ENCODE assay signal across 8 cellular contexts in the genomic region with DNA sequence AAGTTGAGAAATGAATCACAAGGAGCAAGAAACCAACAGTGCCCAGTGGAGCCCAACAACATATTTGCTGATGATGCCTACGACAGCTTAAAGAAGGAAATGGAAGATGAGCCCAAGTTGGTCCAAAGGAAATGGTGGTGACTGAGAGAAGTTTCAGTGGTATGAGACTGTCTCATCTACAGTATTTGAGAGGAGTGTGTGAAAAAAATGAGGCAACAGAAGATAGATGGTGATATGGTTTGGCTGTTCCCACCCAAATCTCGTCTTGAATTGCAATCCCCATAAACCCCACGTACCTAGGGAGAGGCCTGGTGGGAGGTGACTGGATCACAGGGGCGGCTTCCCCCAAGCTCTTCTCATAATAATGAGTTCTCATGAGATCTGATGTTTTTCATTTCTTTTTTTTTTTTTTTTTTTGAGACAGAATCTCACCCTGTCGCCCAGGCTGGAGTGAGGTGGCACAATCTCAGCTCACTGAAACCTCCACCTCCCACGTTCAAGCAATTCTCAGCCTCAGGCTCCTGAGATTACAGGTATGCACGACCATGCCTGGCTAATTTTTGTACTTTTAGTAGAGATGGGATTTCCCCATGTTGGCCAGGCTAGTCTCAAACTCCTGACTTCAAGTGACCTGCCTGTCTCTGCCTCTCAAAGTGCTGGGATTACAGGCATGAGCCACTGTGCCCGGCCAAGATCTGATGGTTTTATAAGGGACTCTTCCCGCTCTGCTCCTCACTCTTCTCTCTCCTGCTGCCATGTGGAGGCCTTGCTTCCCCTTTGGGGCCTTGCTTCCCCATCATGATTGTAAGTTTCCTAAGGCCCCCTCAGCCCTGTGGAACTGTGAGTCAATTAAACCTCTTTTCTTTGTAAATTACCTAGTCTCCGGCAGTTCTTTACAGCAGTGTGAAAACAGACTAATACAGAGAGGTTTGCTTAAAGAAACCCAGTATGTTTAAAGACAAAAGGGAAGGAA. TPM values are rescaled to one million over a fixed set of nuclear protein-coding genes. Genes with fewer than 3 reads are reported as not detected.
DNase-seq lines count a peak whose midpoint lies in the region; ATAC-seq, FAIRE-seq and TF ChIP-seq lines count a peak whose summit lies in the region.

No MANE protein-coding gene starts in this region.

- H3K9me3 ChIP-seq in prostate gland = no peaks in the 10 kb centered on the region

- DNase-seq in GM12892 (ENCODE audit: insufficient read length) (peak; percentile 17), head of caudate nucleus (peak in 31 of 42 donors; percentile 11 to 77 (median 28)), NCI-H146 treated with DMSO at 0.1 percent for 48 hours (lab: John Stamatoyannopoulos, UW; ENCODE audit: unreplicated experiment) (no peak), GM19238 (ENCODE audit: insufficient read length, low spot score) (no peak), NOMO-1 treated with DMSO at 0.1 percent for 48 hours (lab: John Stamatoyannopoulos, UW; ENCODE audit: unreplicated experiment) (no peak), prostate gland (ENCODE audit: low spot score) (no peak)

- no peak overlapping the region for H3K4me3 ChIP-seq in prostate gland

- intact Hi-C loops in head of caudate nucleus (cut with DNase I) = no loop called here
- intact Hi-C loops in prostate gland (cut with DNase I) = no loop called here

- H3K4me1 ChIP-seq in prostate gland (replicated peaks) = no peaks in the 10 kb centered on the region

- 87% methylated on average over 10 of the region's 10 CpGs for WGBS in prostate gland

- no peaks in the 10 kb centered on the region for H3K36me3 ChIP-seq in prostate gland

- no peaks in the 10 kb centered on the region for H3K27me3 ChIP-seq in prostate gland (replicated peaks; ENCODE audit: insufficient read depth)

- TF ChIP-seq CTCF in prostate gland (IDR thresholded peaks at IDR 0.05) = no peak

- TF ChIP-seq POLR2A in GM12892 (IDR thresholded peaks at IDR 0.05; ENCODE audit: low read depth, low read length) = no peak
- no peak for TF ChIP-seq POLR2A in prostate gland (IDR thresholded peaks at IDR 0.05)

- no peak overlapping the region for H3K27ac ChIP-seq in prostate gland

- peak; percentile 75 for ATAC-seq in GM21515 (IDR thresholded peaks at IDR 0.05; ENCODE audit: unreplicated experiment)
- peak; percentile 63 for ATAC-seq in HG03558 (IDR thresholded peaks at IDR 0.05; ENCODE audit: extremely low read depth, unreplicated experiment)

- FAIRE-seq in GM12892 (lab: Jason Lieb, UNC) = peak; percentile 89

RNA-seq across cellular contexts. Expression of gene EFCAB9, which starts 30.2 kb away (rescaled TPM):
- polyA plus RNA-seq in GM12892 (2012; ENCODE audit: missing spikeins) = not detected
- total RNA-seq in prostate gland = not detected

RNA-seq across cellular contexts. Expression of gene STK10, which starts 36.2 kb away (rescaled TPM):
- 30.6 TPM for polyA plus RNA-seq in GM12892 (2012; ENCODE audit: missing spikeins)
- total RNA-seq in prostate gland = 10 to 100 TPM in 1 of 2 donors, 1 to 10 TPM in 1; 4.6 to 73.3 TPM

RNA-seq across cellular contexts. Expression of gene UBTD2, which starts 59.4 kb away (rescaled TPM):
- 17.7 TPM for polyA plus RNA-seq in GM12892 (2012; ENCODE audit: missing spikeins)
- 10 to 100 TPM; 14.3 to 28.2 TPM for total RNA-seq in prostate gland

Comparison
In these comparisons a context has a peak if more than half of its experiments do, and no peak if none do; other contexts are left out.
1. DNase-seq: peak in GM12892 (single experiment) and head of caudate nucleus (31 of 42); none in NCI-H146 treated with DMSO at 0.1 percent for 48 hours (single experiment), GM19238 (single experiment), NOMO-1 treated with DMSO at 0.1 percent for 48 hours (single experiment) and prostate gland (single experiment).